In genomic region chr17:73496232-73496631, GRCh38 we compare ENCODE assay signal across 23 cellular contexts.
DNase-seq lines count a peak whose midpoint lies in the region; ATAC-seq, FAIRE-seq and TF ChIP-seq lines count a peak whose summit lies in the region.
"Had no signal": no experiment of that assay in that cellular context is flagged by ENCODE, and none has a peak within 500 bp of the region (broad histone marks: within the 10 kb centered on the region; RNA-seq: fewer than 3 reads in every experiment).

No MANE protein-coding gene starts in this region.

- H3K14ac ChIP-seq in H1 (ENCODE audit: insufficient read length): no peak overlapping the region
- peak overlapping the region; percentile 92 for H3K14ac ChIP-seq in neuronal stem cell (ENCODE audit: low read length)

- H3K4me3 Mint-ChIP-seq in GM23338: no peak overlapping the region
- H3K4me3 Mint-ChIP-seq: B cell; CD8-positive, alpha-beta T cell had no signal

- H3K79me1 ChIP-seq in H1 (ENCODE audit: low read depth, low read length) (0 out of 2 replicates have a peak, but pooled peaks cover 4% of the 10 kb centered on the region), neuronal stem cell (ENCODE audit: low read depth, low read length) (peaks cover 4% of the 10 kb centered on the region)

- DNase-seq in HepG2 (ENCODE audit: low spot score): no peak
- DNase-seq in right lobe of liver: no peak
- DNase-seq in H1 (ENCODE audit: low read depth in 1 of 2, low spot score in 2 of 2): no peak
- no peak for DNase-seq in neuronal stem cell (ENCODE audit: low spot score)
- DNase-seq in urothelium cell line (ENCODE audit: low spot score): no peak
- no peak for DNase-seq in GM23338 (ENCODE audit: low spot score)
- DNase-seq in activated CD4-positive, alpha-beta T cell treated with anti-CD3 and anti-CD28 coated beads for 4 hours: no peak
- DNase-seq: Caco-2; CD4-positive, CD25-positive, alpha-beta regulatory T cell; CD8-positive, alpha-beta T cell; DMS153; DND-41; GOT3; H7; HCEC 1CT had no signal

- ATAC-seq in HepG2: no peak
- no peak for ATAC-seq in right lobe of liver
- ATAC-seq in GM23338: no peak
- no peak for ATAC-seq in GM18861 (IDR thresholded peaks at IDR 0.05; ENCODE audit: unreplicated experiment)
- ATAC-seq: CD8-positive, alpha-beta T cell had no signal

- H3K23ac ChIP-seq in H1 (ENCODE audit: insufficient read length) (no peak overlapping the region), neuronal stem cell (ENCODE audit: low read depth, low read length, poor library complexity) (peak overlapping the region; percentile 45)

- no peak overlapping the region for H3K4me2 ChIP-seq in HepG2 (ENCODE audit: low read depth, low read length)
- H3K4me2 ChIP-seq in H1 (ENCODE audit: insufficient read depth in 1 of 2, low read depth in 2 of 2, low read length in 2 of 2): no peak overlapping the region
- H3K4me2 ChIP-seq in neuronal stem cell (ENCODE audit: insufficient read depth, low read length, poor library complexity, severe bottlenecking): no peak overlapping the region
- H3K4me2 ChIP-seq in GM23338: no peak overlapping the region
- H3K4me2 ChIP-seq: BLaER1 had no signal

- TF ChIP-seq RAD21 in HepG2 (CRISPR knock-in tag; IDR thresholded peaks at IDR 0.05): no peak
- no peak for TF ChIP-seq RAD21 in H1 (IDR thresholded peaks at IDR 0.05 in 1 of 2, conservative IDR thresholded peaks at IDR 0.05 in 1 of 2; ENCODE audit: low read depth in 2 of 2, low read length in 2 of 2)

- no peak overlapping the region for H4K5ac ChIP-seq in H1 (ENCODE audit: insufficient read length, low read depth, low read length)

- no peak for FAIRE-seq in HepG2 (lab: Jason Lieb, UNC)
- FAIRE-seq in H1 (lab: Jason Lieb, UNC): no peak
- FAIRE-seq in urothelium cell line (lab: Jason Lieb, UNC): peak; percentile 74
- FAIRE-seq: A204.1, G401.6, GM12892 had no signal

- H3K4me3 ChIP-seq in HepG2 (replicated peaks in 1 of 3; ENCODE audit: insufficient read depth in 1 of 3, low read depth in 2 of 3, low read length in 3 of 3) (no peak overlapping the region), right lobe of liver (no peak overlapping the region), H1 (ENCODE audit: extremely low read depth in 1 of 4, insufficient read depth in 2 of 4, low read depth in 3 of 4, low read length in 4 of 4) (no peak overlapping the region), neuronal stem cell (ENCODE audit: low read length in 2 of 2) (no peak overlapping the region), GM23338 (no peak overlapping the region)
- H3K4me3 ChIP-seq: BLaER1 had no signal

- H3K9me3 ChIP-seq in HepG2 (ENCODE audit: low read length): no peaks in the 10 kb centered on the region
- no peaks in the 10 kb centered on the region for H3K9me3 ChIP-seq in right lobe of liver
- H3K9me3 ChIP-seq in H1 (ENCODE audit: insufficient read depth in 2 of 2, low read depth in 1 of 2, low read length in 1 of 2): no peaks in the 10 kb centered on the region
- H3K9me3 ChIP-seq in neuronal stem cell (replicated peaks in 1 of 2; ENCODE audit: control insufficient read depth in 2 of 2, insufficient read depth in 1 of 2, low read depth in 1 of 2, low read length in 2 of 2): no peaks in the 10 kb centered on the region
- H3K9me3 ChIP-seq: BLaER1, Caco-2 had no signal

- H2BK5ac ChIP-seq in H1 (ENCODE audit: low read depth, low read length) (no peak overlapping the region), neuronal stem cell (ENCODE audit: low read length) (no peak overlapping the region)

- TF ChIP-seq POLR2A in HepG2 (IDR thresholded peaks at IDR 0.05; ENCODE audit: insufficient read depth in 1 of 2, low read depth in 2 of 2, low read length in 2 of 2) (no peak), right lobe of liver (IDR thresholded peaks at IDR 0.05) (no peak), H1 (IDR thresholded peaks at IDR 0.05; ENCODE audit: control extremely low read depth in 1 of 2, low read depth in 2 of 2, low read length in 2 of 2) (no peak)

- H3K4ac ChIP-seq in H1 (replicated peaks; ENCODE audit: insufficient read length, low read depth, low read length): no peak overlapping the region
- H3K4ac ChIP-seq in neuronal stem cell (ENCODE audit: low read length): peak overlapping the region; percentile 28

- H3K4me1 Mint-ChIP-seq in GM23338: peaks cover 20% of the 10 kb centered on the region
- H3K4me1 Mint-ChIP-seq: B cell had no signal

- H3K23me2 ChIP-seq in H1 (ENCODE audit: low read depth, low read length): peaks cover 3% of the 10 kb centered on the region; the same call in 1 of the 2 replicates

- no peak overlapping the region for H2BK15ac ChIP-seq in H1 (ENCODE audit: low read length)
- H2BK15ac ChIP-seq in neuronal stem cell (ENCODE audit: low read length): no peak overlapping the region

- H4K20me1 ChIP-seq in HepG2 (ENCODE audit: insufficient read depth, low read length) (no peaks in the 10 kb centered on the region; the same call in 1 of the 2 replicates), H1 (replicated peaks in 1 of 2; ENCODE audit: control insufficient read depth in 1 of 2, insufficient read depth in 2 of 2, low read length in 2 of 2) (peaks cover 2% of the 10 kb centered on the region in 2 experiments), GM23338 (replicated peaks; ENCODE audit: insufficient read depth) (no peaks in the 10 kb centered on the region)

- no TSS peak for BruUV-seq in HepG2 (replicated peaks; lab: Mats Ljungman, UMichigan)

- intact Hi-C loops in HepG2 (cut with micrococcal nuclease; ENCODE audit: unreplicated experiment) (no loop called here), right lobe of liver (cut with DNase I) (no loop called here)

- no peaks in the 10 kb centered on the region for H3K36me3 ChIP-seq in HepG2 (replicated peaks in 1 of 2; ENCODE audit: control insufficient read depth in 1 of 2, insufficient read depth in 2 of 2, low read length in 2 of 2)
- no peaks in the 10 kb centered on the region for H3K36me3 ChIP-seq in right lobe of liver
- H3K36me3 ChIP-seq in H1 (ENCODE audit: control insufficient read depth in 2 of 4, insufficient read depth in 4 of 4, low read length in 3 of 4): no peaks in the 10 kb centered on the region
- peaks cover 0 to 5% of the 10 kb centered on the region in 2 donors for H3K36me3 ChIP-seq in neuronal stem cell (replicated peaks in 1 of 2; ENCODE audit: control insufficient read depth in 2 of 2, insufficient read depth in 2 of 2, low read length in 2 of 2)
- H3K36me3 ChIP-seq in GM23338 (ENCODE audit: insufficient read depth): no peaks in the 10 kb centered on the region
- H3K36me3 ChIP-seq: BLaER1 had no signal

- CTCF ChIA-PET in HepG2 (lab: Yijun Ruan, JAX; ENCODE audit: low intra/inter-chr PET ratio, low total read pairs): no interaction called here
- CTCF ChIA-PET in H1 (lab: Charles Lee; ENCODE audit: partially characterized antibody): interaction anchor here (1.4 kb wide), 1 partner anchor 66 kb away, joined by 7 read pairs; no protein-coding TSS in a partner anchor

- H3K27ac ChIP-seq in HepG2 (ENCODE audit: extremely low read length, insufficient read depth, low read length) (no peak overlapping the region), right lobe of liver (no peak overlapping the region), H1 (ENCODE audit: low read depth, low read length) (no peak overlapping the region), neuronal stem cell (replicated peaks; ENCODE audit: low read length) (no peak overlapping the region), GM23338 (ENCODE audit: low read depth) (no peak overlapping the region)
- H3K27ac ChIP-seq: 22Rv1, BLaER1, C4-2B had no signal

- WGBS in HepG2 (ENCODE audit: low lambda C conversion rate): 2% methylated on average over 11 of the region's 13 CpGs
- 81% methylated on average over 12 of the region's 13 CpGs for WGBS in right lobe of liver (ENCODE audit: insufficient coverage, low coverage, low lambda C conversion rate, missing lambda C conversion rate)
- WGBS in H1 (ENCODE audit: extremely low coverage in 1 of 2, insufficient coverage in 1 of 2, insufficient read length in 1 of 2, insufficient replicate concordance in 2 of 2, low coverage in 1 of 2, low lambda C conversion rate in 2 of 2, missing lambda C conversion rate in 1 of 2), 2 experiments: 91% methylated on average over 13 of the region's 13 CpGs; no CpG with 5 or more reads in 1 of the 2 experiments
- no CpG with 5 or more reads among the region's 13 CpGs for WGBS in neuronal stem cell (ENCODE audit: extremely low coverage in 2 of 2, insufficient read length in 2 of 2, insufficient replicate concordance in 1 of 2), 2 donors

- no peak overlapping the region for H2AFZ ChIP-seq in HepG2 (ENCODE audit: low read length)
- H2AFZ ChIP-seq in H1 (ENCODE audit: low read length): no peak overlapping the region
- no peak overlapping the region for H2AFZ ChIP-seq in neuronal stem cell (ENCODE audit: low read length)
- H2AFZ ChIP-seq in GM23338: no peak overlapping the region

- H2BK20ac ChIP-seq in H1 (ENCODE audit: low read length): no peak overlapping the region

- TF ChIP-seq CTCF in HepG2 (CRISPR knock-in tag; IDR thresholded peaks at IDR 0.05) (no peak), right lobe of liver (IDR thresholded peaks at IDR 0.05) (no peak), H1 (IDR thresholded peaks at IDR 0.05; ENCODE audit: control extremely low read depth in 1 of 3, insufficient read depth in 1 of 3, low read depth in 1 of 3, low read length in 3 of 3) (no peak), GM23338 (conservative IDR thresholded peaks at IDR 0.05; ENCODE audit: low read depth in 2 of 2) (no peak)

- POLR2A ChIA-PET in HepG2 (lab: Yijun Ruan, JAX) (no interaction called here), H1 (lab: Charles Lee; ENCODE audit: partially characterized antibody) (no interaction called here)

- TF ChIP-seq EP300 in HepG2 (IDR thresholded peaks at IDR 0.05; ENCODE audit: low read depth in 2 of 2, low read length in 2 of 2): no peak
- TF ChIP-seq EP300 in HepG2 (CRISPR knock-in tag; IDR thresholded peaks at IDR 0.05; ENCODE audit: borderline replicate concordance): no peak
- no peak for TF ChIP-seq EP300 in H1 (IDR thresholded peaks at IDR 0.05; ENCODE audit: borderline replicate concordance in 1 of 2, low read depth in 2 of 2, low read length in 2 of 2)

- H3K4me1 ChIP-seq in HepG2 (ENCODE audit: insufficient read depth, low read length) (no peaks in the 10 kb centered on the region), right lobe of liver (no peaks in the 10 kb centered on the region), H1 (replicated peaks in 1 of 4; ENCODE audit: control insufficient read depth in 3 of 4, insufficient read depth in 4 of 4, low read length in 3 of 4) (peaks cover 2 to 15% (median 7%) of the 10 kb centered on the region in 4 experiments), neuronal stem cell (ENCODE audit: control insufficient read depth in 2 of 2, insufficient read depth in 1 of 2, low read depth in 1 of 2, low read length in 2 of 2) (peaks cover 11 to 13% of the 10 kb centered on the region in 2 donors), GM23338 (ENCODE audit: insufficient read depth) (peaks cover 8% of the 10 kb centered on the region)
- H3K4me1 ChIP-seq: Caco-2 had no signal

- H4K91ac ChIP-seq in H1 (replicated peaks; ENCODE audit: insufficient read length, low read length) (no peak overlapping the region), neuronal stem cell (ENCODE audit: low read depth, low read length, poor library complexity) (no peak overlapping the region)

- no peaks in the 10 kb centered on the region for H3F3A ChIP-seq in GM23338 (replicated peaks; ENCODE audit: low read depth)

- H3K56ac ChIP-seq in H1 (replicated peaks; ENCODE audit: insufficient read length, low read depth, low read length): no peak overlapping the region

- H3K27ac Mint-ChIP-seq in GM23338: no peak overlapping the region
- H3K27ac Mint-ChIP-seq: B cell; CD8-positive, alpha-beta T cell had no signal

- H3K79me2 ChIP-seq in HepG2 (ENCODE audit: insufficient read depth, low read length): no peaks in the 10 kb centered on the region
- H3K79me2 ChIP-seq in H1 (ENCODE audit: control insufficient read depth in 1 of 2, insufficient read depth in 2 of 2, low read length in 2 of 2): no peaks in the 10 kb centered on the region
- H3K79me2 ChIP-seq in GM23338 (replicated peaks; ENCODE audit: insufficient read depth): no peaks in the 10 kb centered on the region

- H4K8ac ChIP-seq in H1 (ENCODE audit: extremely low read depth, insufficient read depth, low read length): no peak overlapping the region
- H4K8ac ChIP-seq in neuronal stem cell (ENCODE audit: low read depth, low read length): no peak overlapping the region

- H2AK5ac ChIP-seq in H1 (ENCODE audit: low read depth, low read length) (0 out of 2 replicates have a peak overlapping the region, but pooled peaks have one; percentile 2), neuronal stem cell (ENCODE audit: low read depth, low read length) (no peak overlapping the region)

- H3K18ac ChIP-seq in H1 (ENCODE audit: extremely low read depth, low read length): no peak overlapping the region
- H3K18ac ChIP-seq in neuronal stem cell (ENCODE audit: low read length): no peak overlapping the region

- H3K9me3 Mint-ChIP-seq in GM23338: no peaks in the 10 kb centered on the region
- H3K9me3 Mint-ChIP-seq: CD4-positive, CD25-positive, alpha-beta regulatory T cell; CD8-positive, alpha-beta T cell had no signal

- in situ Hi-C loops in HepG2 (cut with HindIII; ENCODE audit: extremely low pct_ligation_motif_present, low pct_unique_long_range_greater_than_20kb): no loop called here

- H2BK120ac ChIP-seq in H1 (replicated peaks; ENCODE audit: low read depth, low read length) (no peak overlapping the region), neuronal stem cell (ENCODE audit: low read depth, low read length) (no peak overlapping the region)

- peaks cover 16% of the 10 kb centered on the region for H3K27me3 Mint-ChIP-seq in GM23338 (ENCODE audit: insufficient read depth, low read depth, poor library complexity)
- H3K27me3 Mint-ChIP-seq: B cell had no signal

- H3K27me3 ChIP-seq in HepG2 (ENCODE audit: control insufficient read depth in 1 of 2, insufficient read depth in 2 of 2, low read length in 2 of 2) (peaks cover 12 to 76% of the 10 kb centered on the region in 2 experiments; a peak in 4 of 5 replicates), right lobe of liver (no peaks in the 10 kb centered on the region), H1 (replicated peaks in 1 of 4; ENCODE audit: control insufficient read depth in 3 of 4, extremely low read depth in 1 of 4, insufficient read depth in 3 of 4, low read length in 3 of 4) (no peaks in the 10 kb centered on the region; a peak in 1 of 7 replicates), neuronal stem cell (ENCODE audit: control insufficient read depth in 3 of 3, insufficient read depth in 3 of 3, low read depth in 1 of 3, low read length in 3 of 3) (no peaks in the 10 kb centered on the region), GM23338 (ENCODE audit: insufficient read depth) (no peaks in the 10 kb centered on the region)
- H3K27me3 ChIP-seq: BLaER1 had no signal

- H3K9ac ChIP-seq in HepG2 (ENCODE audit: insufficient read depth, low read depth, low read length): no peak overlapping the region
- H3K9ac ChIP-seq in H1 (replicated peaks in 1 of 4; ENCODE audit: extremely low read depth in 1 of 4, low read depth in 3 of 4, low read length in 3 of 4): no peak overlapping the region
- H3K9ac ChIP-seq in neuronal stem cell (ENCODE audit: low read depth, low read length, poor library complexity): peak overlapping the region; percentile 24
- H3K9ac ChIP-seq: BLaER1 had no signal

- H2BK12ac ChIP-seq in H1 (ENCODE audit: low read depth, low read length): no peak overlapping the region; the same call in 1 of the 2 replicates
- H2BK12ac ChIP-seq in neuronal stem cell (ENCODE audit: low read length): no peak overlapping the region

- 0 out of 2 replicates have a peak, but pooled peaks cover 3% of the 10 kb centered on the region for H3K9me2 ChIP-seq in GM23338 (ENCODE audit: insufficient read depth)

- no peaks in the 10 kb centered on the region for H3K36me3 Mint-ChIP-seq in GM23338 (ENCODE audit: low read depth)
- H3K36me3 Mint-ChIP-seq: CD4-positive, CD25-positive, alpha-beta regulatory T cell had no signal
